In the genomic region with DNA sequence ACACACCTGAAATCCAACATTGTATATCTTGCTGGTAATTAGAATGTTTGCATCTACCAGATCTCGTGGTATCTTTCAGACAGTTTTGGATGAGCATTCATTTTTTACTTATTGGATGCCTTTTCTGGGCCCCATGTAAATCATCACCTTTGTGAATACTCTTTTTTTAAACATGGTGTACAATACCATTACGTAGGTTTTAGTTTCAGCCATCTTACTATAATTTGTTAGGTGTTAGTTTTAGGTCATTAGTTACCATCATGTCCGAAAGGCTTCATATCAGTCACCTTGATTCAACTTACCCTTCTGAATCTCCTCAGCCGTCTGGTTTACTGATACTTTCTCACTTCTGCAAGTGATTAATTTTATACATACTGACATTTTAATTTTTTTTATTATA, we compare ENCODE assay signal across 35 cellular contexts.
"Had no signal": no experiment of that assay in that cellular context is flagged by ENCODE, and none has a peak within 500 bp of the region (broad histone marks: within the 10 kb centered on the region; RNA-seq: fewer than 3 reads in every experiment).

No MANE protein-coding gene starts in this region.

- ATAC-seq: activated CD8-positive, alpha-beta memory T cell treated with anti-CD3 and anti-CD28 coated beads, Interleukin-2, amount 10 ng/mL, durations not matched to agents 7 days and 5 days; activated naive CD4-positive, alpha-beta T cell treated with anti-CD3 and anti-CD28 coated beads, Interleukin-2, amount 50 U/mL, for 72 hours; Panc1 had no signal

- H3K9me3 Mint-ChIP-seq: activated CD4-positive, alpha-beta memory T cell treated with anti-CD3 and anti-CD28 coated beads, Interleukin-2, amount 10 ng/mL, durations not matched to agents 7 days and 5 days; activated naive CD4-positive, alpha-beta T cell treated with anti-CD3 and anti-CD28 coated beads for 36 hours; activated naive CD4-positive, alpha-beta T cell treated with anti-CD3 and anti-CD28 coated beads, Interleukin-2, amount 50 U/mL, for 72 hours had no signal

- H3K27me3 ChIP-seq: brain microvascular endothelial cell, MG63, SJCRH30 had no signal

- H3K27me3 Mint-ChIP-seq: activated CD4-positive, alpha-beta memory T cell treated with anti-CD3 and anti-CD28 coated beads, Interleukin-2, amount 10 ng/mL, durations not matched to agents 7 days and 5 days; activated CD8-positive, alpha-beta memory T cell treated with anti-CD3 and anti-CD28 coated beads, Interleukin-2, amount 10 ng/mL, durations not matched to agents 7 days and 5 days had no signal

- H3K9me3 ChIP-seq: MG63, SJCRH30 had no signal

- H3K4me3 ChIP-seq: MG63, SJCRH30, SK-N-MC had no signal

- H3K27ac Mint-ChIP-seq: activated CD4-positive, alpha-beta memory T cell treated with anti-CD3 and anti-CD28 coated beads, Interleukin-2, amount 10 ng/mL, durations not matched to agents 7 days and 5 days; activated CD8-positive, alpha-beta memory T cell treated with anti-CD3 and anti-CD28 coated beads, Interleukin-2, amount 10 ng/mL, durations not matched to agents 7 days and 5 days; activated naive CD4-positive, alpha-beta T cell treated with anti-CD3 and anti-CD28 coated beads for 36 hours; activated naive CD4-positive, alpha-beta T cell treated with anti-CD3 and anti-CD28 coated beads, Interleukin-2, amount 50 U/mL, for 72 hours had no signal

- H3K4me3 Mint-ChIP-seq: activated CD4-positive, alpha-beta memory T cell treated with anti-CD3 and anti-CD28 coated beads, Interleukin-2, amount 10 ng/mL, durations not matched to agents 7 days and 5 days; activated CD8-positive, alpha-beta memory T cell treated with anti-CD3 and anti-CD28 coated beads, Interleukin-2, amount 10 ng/mL, durations not matched to agents 7 days and 5 days; activated naive CD4-positive, alpha-beta T cell treated with anti-CD3 and anti-CD28 coated beads for 36 hours had no signal

- H3K27ac ChIP-seq: brain microvascular endothelial cell, SJCRH30, SK-N-MC, WERI-Rb-1 had no signal

- DNase-seq: activated CD4-positive, alpha-beta memory T cell treated with anti-CD3 and anti-CD28 coated beads, Interleukin-2, amount 10 ng/mL, durations not matched to agents 7 days and 5 days; activated CD4-positive, alpha-beta T cell treated with anti-CD3 and anti-CD28 coated beads for 1 hour; activated CD4-positive, alpha-beta T cell treated with anti-CD3 and anti-CD28 coated beads for 48 hours; activated CD4-positive, CD25-positive, alpha-beta regulatory T cell; activated CD8-positive, alpha-beta memory T cell treated with anti-CD3 and anti-CD28 coated beads for 24 hours; activated CD8-positive, alpha-beta memory T cell treated with anti-CD3 and anti-CD28 coated beads, Interleukin-2, amount 10 ng/mL, durations not matched to agents 7 days and 5 days; activated CD8-positive, alpha-beta memory T cell treated with anti-CD3 and anti-CD28 coated beads, Interleukin-2, amount 50 U/mL, for 48 hours; activated gamma-delta T cell treated with Interleukin-2 at 50 U/mL for 16 hours; activated naive CD4-positive, alpha-beta T cell treated with anti-CD3 and anti-CD28 coated beads for 36 hours; activated T-cell treated with anti-CD3 and anti-CD28 coated beads, Interleukin-2, amount 50 U/mL, for 1 hour; amniotic stem cell; aorta; brain microvascular endothelial cell; central memory CD4-positive, alpha-beta T cell; Karpas-422; MG63; MV-4-11; NCI-H1092; NCI-H146; NCI-H187; NCI-H2029 treated with DMSO at 0.1 percent for 48 hours; NCI-H2107; NCI-H2171 treated with DMSO at 0.1 percent for 48 hours; NCI-H2227 treated with DMSO at 0.1 percent for 48 hours; NCI-H446; NCI-H524; NCI-H69; NCI-H82; SHP77; SJCRH30; T1000; WERI-Rb-1 had no signal
